ENCODE assay signal across 8 cellular contexts in genomic region chr9:132669329-132669635, GRCh38. TPM values are rescaled to one million over a fixed set of nuclear protein-coding genes. Genes with fewer than 3 reads are reported as not detected.
DNase-seq lines count a peak whose midpoint lies in the region; ATAC-seq and TF ChIP-seq lines count a peak whose summit lies in the region.

No MANE protein-coding gene starts in this region.

- intact Hi-C loops in stomach (cut with DNase I; ENCODE audit: low total_unique reads) = no loop called here
- intact Hi-C loops in left colon (cut with DNase I, micrococcal nuclease) = no loop called here

- H3K36me3 ChIP-seq in iPS-20b (ENCODE audit: insufficient read depth, low read depth, low read length) = peaks cover 9% of the 10 kb centered on the region; the same call in 1 of the 2 replicates
- no peaks in the 10 kb centered on the region for H3K36me3 ChIP-seq in stomach

- H3K27ac ChIP-seq in iPS-20b (ENCODE audit: low read length) (peak overlapping the region; percentile 35), stomach (peak overlapping the region; percentile 94 to 98 (median 96))

- peak overlapping the region; percentile 89 for H3K9ac ChIP-seq in iPS-20b (ENCODE audit: low read depth, low read length)

- H3K27me3 ChIP-seq in iPS-20b (ENCODE audit: insufficient read depth, low read length) (no peaks in the 10 kb centered on the region), stomach (no peaks in the 10 kb centered on the region)

- no peaks in the 10 kb centered on the region for H3K9me3 Mint-ChIP-seq in activated naive CD8-positive, alpha-beta T cell (ENCODE audit: low read depth)

- peak overlapping the region; percentile 93 for H3K4me3 Mint-ChIP-seq in activated naive CD8-positive, alpha-beta T cell

- no peaks in the 10 kb centered on the region for H3K9me3 ChIP-seq in iPS-20b (ENCODE audit: insufficient read depth, low read depth, low read length)
- no peaks in the 10 kb centered on the region for H3K9me3 ChIP-seq in stomach

- 0 to 1% (median 0%) methylated on average over 8 of the region's 8 CpGs for WGBS in stomach, 5 donors

- H3K4me1 ChIP-seq in iPS-20b (ENCODE audit: insufficient read depth, low read length) (peaks cover 24% of the 10 kb centered on the region; the same call in 1 of the 2 replicates), stomach (peaks cover 26 to 54% (median 41%) of the 10 kb centered on the region in 4 donors)

- peaks cover 49% of the 10 kb centered on the region for H3K4me1 Mint-ChIP-seq in activated naive CD8-positive, alpha-beta T cell (ENCODE audit: low read depth)

- ATAC-seq in GM18517 (IDR thresholded peaks at IDR 0.05; ENCODE audit: unreplicated experiment) (no peak), HG03354 (IDR thresholded peaks at IDR 0.05; ENCODE audit: poor library complexity, severe bottlenecking, unreplicated experiment) (no peak), left colon (no peak)

- peak; percentile 6 for DNase-seq in NCI-H82 treated with DMSO at 0.1 percent for 48 hours (lab: John Stamatoyannopoulos, UW; ENCODE audit: unreplicated experiment)
- no peak for DNase-seq in NCI-H82 (lab: John Stamatoyannopoulos, UW)
- no peak for DNase-seq in stomach
- no peak for DNase-seq in left colon

- H3K4me3 ChIP-seq in iPS-20b (ENCODE audit: low read length) (peak overlapping the region; percentile 84), stomach (peak overlapping the region; percentile 74 to 90 (median 84))

- no peak for TF ChIP-seq EP300 in stomach (IDR thresholded peaks at IDR 0.05)

- H3K27me3 Mint-ChIP-seq in activated naive CD8-positive, alpha-beta T cell = no peaks in the 10 kb centered on the region

- H3K36me3 Mint-ChIP-seq in activated naive CD8-positive, alpha-beta T cell = peaks cover 4% of the 10 kb centered on the region

- no peak for TF ChIP-seq CTCF in stomach (IDR thresholded peaks at IDR 0.05)

- H3K27ac Mint-ChIP-seq in activated naive CD8-positive, alpha-beta T cell = peak overlapping the region; percentile 92

- TF ChIP-seq POLR2A in stomach (IDR thresholded peaks at IDR 0.05) = no peak

RNA-seq across cellular contexts. Expression of gene DDX31, which starts 0.5 kb away (rescaled TPM):
- total RNA-seq in stomach = 10 to 100 TPM in 2 of 5 donors, 1 to 10 TPM in 3; 4.1 to 26.8 (median 9.8) TPM
- polyA plus RNA-seq in stomach = 1 to 10 TPM; 3.1 to 7.3 (median 3.2) TPM
- total RNA-seq in left colon = 10 to 100 TPM in 1 of 2 donors, 1 to 10 TPM in 1; 7.3 to 11.9 TPM

RNA-seq across cellular contexts. Expression of gene GTF3C4, which starts 1.0 kb away (rescaled TPM):
- total RNA-seq in stomach (10 to 100 TPM; 10.4 to 68.8 (median 13.4) TPM), left colon (10 to 100 TPM; 10.6 to 10.8 TPM)
- polyA plus RNA-seq in stomach = 1 to 10 TPM; 2.6 to 4.4 (median 2.7) TPM
